8 cellular contexts compared by ENCODE assay signal in the genomic region with DNA sequence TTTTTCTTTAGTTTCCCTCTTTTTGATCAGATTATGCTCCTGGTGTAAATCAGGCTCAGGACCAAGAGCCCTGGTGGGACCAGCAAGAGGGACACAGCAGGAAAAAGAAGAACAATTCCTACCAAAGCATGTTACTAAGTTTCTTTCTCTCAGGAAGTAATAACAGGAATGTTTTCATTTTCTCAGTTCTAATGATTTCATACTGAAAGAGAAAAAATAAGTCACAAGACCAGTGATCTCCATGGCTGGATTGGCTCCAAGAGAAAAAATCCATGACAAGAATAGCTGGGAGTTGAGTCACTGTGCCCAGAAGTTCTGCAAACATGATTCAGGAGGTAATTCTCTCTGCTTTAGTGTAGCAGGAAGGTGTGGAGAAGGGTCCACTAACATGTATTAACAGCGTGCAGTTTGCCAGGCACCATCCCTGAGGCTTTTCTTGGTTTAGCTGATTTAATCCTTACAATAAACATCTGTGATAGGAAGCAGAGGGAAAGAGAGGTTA. TPM values are rescaled to one million over a fixed set of nuclear protein-coding genes. Genes with fewer than 3 reads are reported as not detected.
DNase-seq lines count a peak whose midpoint lies in the region; ATAC-seq, FAIRE-seq and TF ChIP-seq lines count a peak whose summit lies in the region.

No MANE protein-coding gene starts in this region.

- no peak overlapping the region for H3K18ac ChIP-seq in H9 (ENCODE audit: insufficient read length, low read depth, low read length)

- no peaks in the 10 kb centered on the region for H3K36me3 Mint-ChIP-seq in H9 (ENCODE audit: insufficient read depth in 1 of 3, low read depth in 3 of 3)

- H3K27ac Mint-ChIP-seq in H9, result no peak overlapping the region

- no peaks in the 10 kb centered on the region for H3K9me3 Mint-ChIP-seq in H9

- H3K27me3 ChIP-seq in H9 (ENCODE audit: insufficient read depth, low read length) (no peaks in the 10 kb centered on the region), body of pancreas (no peaks in the 10 kb centered on the region), stomach smooth muscle (ENCODE audit: control insufficient read depth in 1 of 2, insufficient read depth in 2 of 2, low read length in 2 of 2) (no peaks in the 10 kb centered on the region)

- no peak overlapping the region for H3K4me3 ChIP-seq in body of pancreas
- peak overlapping the region in 1 of 2 donors; percentile 16 for H3K4me3 ChIP-seq in stomach smooth muscle (ENCODE audit: low read length in 2 of 2)

- DNase-seq in H9 (no peak), body of pancreas (peak; percentile 52 to 84 (median 68)), islet precursor cell (peak; percentile 82), GM12891 (ENCODE audit: insufficient read length, low spot score) (no peak)
- DNase-seq in stimulated activated CD4-positive, alpha-beta T cell treated with anti-CD3 and anti-CD28 coated beads, Interleukin-4, amount 100 ng/mL, for 24 hours, result no peak

- H3K23me2 ChIP-seq in H9 (ENCODE audit: insufficient read length, low read depth, low read length, poor library complexity, severe bottlenecking), result no peaks in the 10 kb centered on the region

- peaks cover 12 to 15% of the 10 kb centered on the region in 2 experiments; a peak in 3 of 4 replicates for H3K4me1 Mint-ChIP-seq in H9

- no peak overlapping the region for H4K5ac ChIP-seq in H9 (ENCODE audit: insufficient read length, low read depth, low read length)

- no peak for FAIRE-seq in GM12891 (lab: Jason Lieb, UNC)

- no peak overlapping the region for H2BK5ac ChIP-seq in H9 (ENCODE audit: insufficient read length, low read length)

- no peak for TF ChIP-seq CTCF in H9 (conservative IDR thresholded peaks at IDR 0.05)
- TF ChIP-seq CTCF in body of pancreas (IDR thresholded peaks at IDR 0.05), result no peak

- no peaks in the 10 kb centered on the region for H3K9me3 ChIP-seq in H9 (ENCODE audit: control insufficient read depth, low read depth, low read length)
- H3K9me3 ChIP-seq in body of pancreas, result no peaks in the 10 kb centered on the region
- H3K9me3 ChIP-seq in stomach smooth muscle (ENCODE audit: control insufficient read depth in 2 of 2, low read length in 2 of 2), result no peaks in the 10 kb centered on the region

- H3K4me3 Mint-ChIP-seq in H9, result no peak overlapping the region

- no peak overlapping the region for H3K56ac ChIP-seq in H9 (ENCODE audit: insufficient read length, low read depth, low read length)

- H3K27me3 Mint-ChIP-seq in H9 (ENCODE audit: low read depth), result no peaks in the 10 kb centered on the region

- no peak overlapping the region for H3K14ac ChIP-seq in H9 (ENCODE audit: insufficient read depth, low read length)

- no peaks in the 10 kb centered on the region for H3K79me2 ChIP-seq in H9 (ENCODE audit: insufficient read depth, low read length)

- H3K79me1 ChIP-seq in H9 (ENCODE audit: insufficient read depth, low read depth, low read length, poor library complexity, severe bottlenecking), result no peaks in the 10 kb centered on the region

- H3K27ac ChIP-seq in H9 (ENCODE audit: insufficient read length, low read depth, low read length), result no peak overlapping the region
- peak overlapping the region; percentile 65 to 88 (median 78) for H3K27ac ChIP-seq in body of pancreas
- peak overlapping the region; percentile 42 for H3K27ac ChIP-seq in stomach smooth muscle (ENCODE audit: low read length)

- no peaks in the 10 kb centered on the region for H3K36me3 ChIP-seq in body of pancreas (replicated peaks in 1 of 2; ENCODE audit: insufficient read depth in 1 of 2, low read depth in 2 of 2)
- no peaks in the 10 kb centered on the region for H3K36me3 ChIP-seq in stomach smooth muscle (ENCODE audit: control insufficient read depth in 2 of 2, insufficient read depth in 2 of 2, low read length in 2 of 2)

- no peak overlapping the region for H3K9ac ChIP-seq in H9 (ENCODE audit: extremely low read depth, insufficient read length, low read length)
- peak overlapping the region in 1 of 2 donors; percentile 1 for H3K9ac ChIP-seq in stomach smooth muscle (ENCODE audit: low read length in 2 of 2)

- H4K8ac ChIP-seq in H9 (replicated peaks; ENCODE audit: insufficient read length, low read depth, low read length), result no peak overlapping the region

- ATAC-seq in body of pancreas (peak; percentile 94), GM18867 (IDR thresholded peaks at IDR 0.05; ENCODE audit: unreplicated experiment) (no peak), GM19395 (IDR thresholded peaks at IDR 0.05; ENCODE audit: unreplicated experiment) (no peak)

- H2BK120ac ChIP-seq in H9 (ENCODE audit: low read depth, low read length, poor library complexity, severe bottlenecking), result no peak overlapping the region

- no peak overlapping the region for H2AK5ac ChIP-seq in H9 (ENCODE audit: insufficient read length, low read length)

- H3K4ac ChIP-seq in H9 (ENCODE audit: low read depth, low read length), result no peak overlapping the region

- no peak overlapping the region for H3K4me2 ChIP-seq in H9 (ENCODE audit: insufficient read depth, insufficient read length, low read length)

- no peak overlapping the region for H2BK12ac ChIP-seq in H9 (ENCODE audit: insufficient read length, low read depth, low read length)

- H3K4me1 ChIP-seq in H9 (ENCODE audit: insufficient read depth, low read length) (no peaks in the 10 kb centered on the region), body of pancreas (peaks cover 34% of the 10 kb centered on the region), stomach smooth muscle (ENCODE audit: control insufficient read depth, insufficient read depth, low read length) (peaks cover 9% of the 10 kb centered on the region)

- H3T11ph ChIP-seq in H9 (ENCODE audit: low read length), result peak overlapping the region; percentile 19

- H2BK20ac ChIP-seq in H9 (ENCODE audit: low read depth, low read length, poor library complexity, severe bottlenecking), result no peak overlapping the region

- intact Hi-C loops in body of pancreas (cut with DNase I), result no loop called here

- H3K23ac ChIP-seq in H9 (ENCODE audit: insufficient read length, low read depth, low read length), result no peak overlapping the region

- TF ChIP-seq POLR2A in body of pancreas (IDR thresholded peaks at IDR 0.05) (peak in 2 of 3 donors; percentile 49 to 58), GM12891 (IDR thresholded peaks at IDR 0.05; ENCODE audit: low read depth, low read length) (no peak)

- no CpG with 5 or more reads among the region's 1 CpG for WGBS in H9 (ENCODE audit: extremely low coverage, insufficient read length, low lambda C conversion rate)
- WGBS in body of pancreas, 2 donors, result 6 to 50% methylated on average over 1 of the region's 1 CpG

- H2BK15ac ChIP-seq in H9 (ENCODE audit: low read depth, low read length), result no peak overlapping the region

- H4K20me1 ChIP-seq in H9 (ENCODE audit: control insufficient read depth, insufficient read depth, insufficient read length), result no peaks in the 10 kb centered on the region

- no peak overlapping the region for H4K91ac ChIP-seq in H9 (ENCODE audit: insufficient read length, low read depth, low read length)

- H2AFZ ChIP-seq in H9 (ENCODE audit: low read length), result no peak overlapping the region

TF ChIP-seq in GM12891, 5 proteins besides CTCF, POLR2A, EP300 and RAD21:
- TF ChIP-seq TAF1 (IDR thresholded peaks at IDR 0.05; ENCODE audit: low read depth, low read length) (no peak), PAX5 (IDR thresholded peaks at IDR 0.05; ENCODE audit: insufficient read depth, low read length, severe bottlenecking) (no peak), POLR2AphosphoS5 (IDR thresholded peaks at IDR 0.05; ENCODE audit: low read depth, low read length) (no peak), SPI1 (IDR thresholded peaks at IDR 0.05; ENCODE audit: low read depth, low read length) (no peak), POU2F2 (IDR thresholded peaks at IDR 0.05; ENCODE audit: low read depth, low read length) (no peak)

RNA-seq across cellular contexts. Expression of gene IFIT2, which starts 23.8 kb away (rescaled TPM):
- total RNA-seq in H9 (2021) (0.09 TPM in 1 of 2 replicates, not detected in the other), body of pancreas (1 to 10 TPM in 1 of 2 donors, not detected in 1; 1.6 TPM)
- polyA plus RNA-seq in GM12891 (2012; ENCODE audit: low read depth, missing spikeins), result 7.0 TPM

RNA-seq across cellular contexts. Expression of gene LIPA, which starts 26.5 kb away (rescaled TPM):
- 20.0 and 20.9 TPM in 2 replicates for total RNA-seq in H9 (2021)
- 10 to 100 TPM; 19.8 to 30.4 TPM for total RNA-seq in body of pancreas
- 22.6 TPM for polyA plus RNA-seq in GM12891 (2012; ENCODE audit: low read depth, missing spikeins)

RNA-seq across cellular contexts. Expression of gene IFIT3, which starts 49.7 kb away (rescaled TPM):
- total RNA-seq in H9 (2021), result 0.55 and 0.64 TPM in 2 replicates
- 1 to 10 TPM; 2.3 to 3.9 TPM for total RNA-seq in body of pancreas
- 42.4 TPM for polyA plus RNA-seq in GM12891 (2012; ENCODE audit: low read depth, missing spikeins)

Comparison
In these comparisons a context has a peak if more than half of its experiments do, and no peak if none do; other contexts are left out.
1. DNase-seq: peak in body of pancreas (4 of 4) and islet precursor cell (single experiment); none in H9 (single experiment), stimulated activated CD4-positive, alpha-beta T cell treated with anti-CD3 and anti-CD28 coated beads, Interleukin-4, amount 100 ng/mL, for 24 hours (single experiment) and GM12891 (single experiment).